15 cellular contexts compared by ENCODE assay signal in the genomic region with DNA sequence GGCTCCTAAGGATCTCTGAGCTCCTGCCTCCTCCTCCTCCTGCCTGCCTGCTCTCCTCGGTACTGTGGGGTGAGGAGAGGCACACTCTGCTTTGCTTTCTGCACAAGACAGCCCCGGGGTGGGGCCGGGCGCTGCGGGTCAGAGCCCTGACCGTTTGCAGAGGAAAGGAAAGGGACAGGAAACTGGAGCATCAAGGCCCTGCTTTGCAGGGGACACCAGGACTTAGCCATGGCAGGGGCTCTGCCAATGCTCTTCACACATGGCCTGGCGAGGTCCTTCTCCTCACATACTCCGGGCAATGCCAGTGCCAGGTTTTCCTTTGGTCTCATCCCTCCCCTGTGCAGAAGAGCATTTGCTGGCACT.
"Had no signal": no experiment of that assay in that cellular context is flagged by ENCODE, and none has a peak within 500 bp of the region (broad histone marks: within the 10 kb centered on the region; RNA-seq: fewer than 3 reads in every experiment).

No MANE protein-coding gene starts in this region.

- H3K9me3 ChIP-seq: psoas muscle, tibial artery, vagina had no signal

- H3K27me3 ChIP-seq: cardiac muscle cell, vagina had no signal

- H3K27ac ChIP-seq: cardiac muscle cell, gastroesophageal sphincter, psoas muscle, tibial artery, vagina had no signal

- H3K4me3 ChIP-seq: cardiac muscle cell, gastroesophageal sphincter, psoas muscle, tibial artery, vagina had no signal

- DNase-seq: activated CD4-positive, alpha-beta T cell treated with anti-CD3 and anti-CD28 coated beads for 1 hour; activated CD4-positive, alpha-beta T cell treated with anti-CD3 and anti-CD28 coated beads, Interleukin-2, amount 50 U/mL, for 48 hours; activated naive CD4-positive, alpha-beta T cell treated with anti-CD3 and anti-CD28 coated beads for 36 hours; erythroblast; left ventricle myocardium superior; stimulated activated CD4-positive, alpha-beta T cell treated with anti-CD3 and anti-CD28 coated beads, Interleukin-4, amount 100 ng/mL, for 1 hour; stimulated activated naive CD4-positive, alpha-beta T cell; T-helper 1 cell; T1000; tibial artery had no signal

- H3K36me3 ChIP-seq: cardiac muscle cell, gastroesophageal sphincter, tibial artery, vagina had no signal

- ATAC-seq: gastroesophageal sphincter; left ventricle myocardium superior; natural killer cell treated with Interleukin-12 subunit alpha and Interleukin-12 subunit beta and Interleukin-15 and Interleukin-18, amount 100 ng/mL, for 72 hours; psoas muscle had no signal
